In the genomic region with DNA sequence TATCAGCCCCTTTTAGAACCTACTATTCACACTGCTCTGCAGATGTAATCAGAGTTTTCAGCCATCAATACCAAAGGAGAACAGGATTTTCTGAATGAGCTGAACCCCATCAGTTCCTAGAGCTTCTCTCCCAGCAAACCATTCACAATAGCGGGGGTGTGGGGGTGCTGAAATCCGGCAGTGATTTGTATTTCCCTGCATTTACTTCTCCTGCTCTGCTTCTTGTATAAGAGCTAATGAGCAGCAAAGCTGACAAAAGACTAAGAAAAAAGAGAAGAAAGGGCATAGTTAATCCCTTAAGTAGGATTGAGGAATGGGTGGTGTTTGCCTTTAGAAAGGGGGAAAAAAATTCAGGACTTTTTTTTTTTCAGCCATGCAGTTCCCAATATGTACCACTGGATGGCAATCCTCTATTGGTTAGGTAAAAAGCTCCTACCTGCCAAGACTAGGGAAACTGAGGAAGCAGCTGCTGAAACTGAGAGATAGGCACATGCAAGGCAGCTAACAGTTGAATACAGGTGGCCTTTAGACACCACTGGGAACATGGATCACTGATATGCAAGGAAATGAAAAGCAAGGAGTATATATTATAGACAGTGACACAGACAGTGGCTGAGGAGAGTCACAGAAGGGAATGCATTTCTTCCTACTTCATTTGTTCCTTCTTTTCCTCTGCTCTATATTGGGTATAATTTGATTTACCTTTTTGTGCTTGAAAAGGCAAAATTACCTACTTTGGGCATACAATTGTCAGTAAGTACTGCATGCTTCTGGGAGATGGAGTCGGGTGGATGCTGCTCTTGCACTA, we compare ENCODE assay signal across 9 cellular contexts.
DNase-seq lines count a peak whose midpoint lies in the region; TF ChIP-seq lines count a peak whose summit lies in the region.
"Had no signal": no experiment of that assay in that cellular context is flagged by ENCODE, and none has a peak within 500 bp of the region (broad histone marks: within the 10 kb centered on the region; RNA-seq: fewer than 3 reads in every experiment).

No MANE protein-coding gene starts in this region.

- no peaks in the 10 kb centered on the region for H3K36me3 Mint-ChIP-seq in osteocyte (ENCODE audit: unreplicated experiment)
- H3K36me3 Mint-ChIP-seq: IgD-negative memory B cell had no signal

- H3K27ac Mint-ChIP-seq in osteocyte (ENCODE audit: unreplicated experiment): no peak overlapping the region
- H3K27ac Mint-ChIP-seq: IgD-negative memory B cell had no signal

- TF ChIP-seq CTCF in osteocyte (IDR thresholded peaks at IDR 0.05): peak; percentile 83

- no peaks in the 10 kb centered on the region for H3K4me1 Mint-ChIP-seq in osteocyte (ENCODE audit: unreplicated experiment)
- H3K4me1 Mint-ChIP-seq: IgD-negative memory B cell had no signal

- no peaks in the 10 kb centered on the region for H3K9me3 Mint-ChIP-seq in osteocyte (ENCODE audit: unreplicated experiment)
- H3K9me3 Mint-ChIP-seq: IgD-negative memory B cell had no signal

- no peaks in the 10 kb centered on the region for H3K27me3 Mint-ChIP-seq in osteocyte (ENCODE audit: unreplicated experiment)

- peak; percentile 40 for DNase-seq in DMS 273 (lab: John Stamatoyannopoulos, UW; ENCODE audit: unreplicated experiment)
- DNase-seq in DMS 273 treated with DMSO at 0.1 percent for 48 hours (lab: John Stamatoyannopoulos, UW): no peak
- DNase-seq in LoVo (ENCODE audit: low spot score): peak; percentile 6
- DNase-seq in ecto neural progenitor cell (ENCODE audit: low spot score): peak; percentile 55
- DNase-seq in osteocyte (ENCODE audit: extremely low spot score, unreplicated experiment): no peak
- DNase-seq in occipital lobe (lab: John Stamatoyannopoulos, UW): no peak
- DNase-seq in activated CD4-positive, alpha-beta T cell treated with anti-CD3 and anti-CD28 coated beads, Interleukin-2, amount 50 U/mL, for 1 hour: no peak
- DNase-seq in mesenteric fat pad (ENCODE audit: low spot score): no peak

- H3K4me3 Mint-ChIP-seq in osteocyte (ENCODE audit: unreplicated experiment): no peak overlapping the region
- H3K4me3 Mint-ChIP-seq: IgD-negative memory B cell had no signal

Comparison
In these comparisons a context has a peak if more than half of its experiments do, and no peak if none do; other contexts are left out.
1. DNase-seq: peak in DMS 273 (single experiment), LoVo (single experiment) and ecto neural progenitor cell (single experiment); none in DMS 273 treated with DMSO at 0.1 percent for 48 hours (single experiment), osteocyte (single experiment), occipital lobe (single experiment), activated CD4-positive, alpha-beta T cell treated with anti-CD3 and anti-CD28 coated beads, Interleukin-2, amount 50 U/mL, for 1 hour (single experiment) and mesenteric fat pad (single experiment).